ENCODE assay signal across 8 cellular contexts in the genomic region with DNA sequence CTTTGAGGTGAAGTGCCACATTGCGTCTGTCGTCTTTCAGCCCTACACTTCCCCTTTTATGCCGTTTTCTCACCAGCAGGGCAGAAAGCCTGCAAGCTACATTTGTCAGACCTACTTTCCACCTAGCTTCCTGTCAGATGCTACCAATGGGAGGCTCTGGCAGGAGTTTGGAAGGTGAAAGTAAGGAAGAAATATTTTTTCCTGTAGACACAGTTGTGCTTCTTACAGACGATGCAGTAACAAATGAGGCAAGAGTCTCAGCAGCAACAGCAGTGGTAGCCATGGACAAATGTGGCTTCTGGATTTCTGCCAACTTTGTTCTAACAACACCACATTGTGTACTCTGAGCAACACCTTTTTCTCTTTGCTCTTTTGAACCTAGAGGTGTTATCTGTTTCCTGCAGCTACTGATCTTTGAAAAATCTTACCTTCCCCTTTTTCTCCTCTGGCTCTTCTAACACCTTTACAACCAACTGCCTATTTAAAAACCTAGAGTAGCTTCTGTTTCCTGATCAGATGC.
DNase-seq lines count a peak whose midpoint lies in the region; ATAC-seq and TF ChIP-seq lines count a peak whose summit lies in the region.

No MANE protein-coding gene starts in this region.

- no peak overlapping the region for H3K4me3 ChIP-seq in coronary artery

- no peak for TF ChIP-seq CTCF in Calu3 (IDR thresholded peaks at IDR 0.05; ENCODE audit: unreplicated experiment)
- no peak for TF ChIP-seq CTCF in coronary artery (IDR thresholded peaks at IDR 0.05)

- intact Hi-C loops in Calu3 (cut with micrococcal nuclease; ENCODE audit: unreplicated experiment) (no loop called here), left colon (cut with DNase I, micrococcal nuclease) (no loop called here)

- no peak overlapping the region for H3K27ac ChIP-seq in coronary artery

- peaks cover 13% of the 10 kb centered on the region for H3K4me1 Mint-ChIP-seq in Calu3 (ENCODE audit: low read depth, unreplicated experiment)

- H3K9me3 Mint-ChIP-seq in Calu3 (ENCODE audit: low read depth, unreplicated experiment), result no peaks in the 10 kb centered on the region

- no peaks in the 10 kb centered on the region for H3K36me3 Mint-ChIP-seq in Calu3 (ENCODE audit: insufficient read depth, unreplicated experiment)

- no peaks in the 10 kb centered on the region for H3K27me3 Mint-ChIP-seq in Calu3 (ENCODE audit: unreplicated experiment)

- no peak overlapping the region for H3K27ac Mint-ChIP-seq in Calu3 (ENCODE audit: unreplicated experiment)

- BruUV-seq in Calu3 (replicated peaks; lab: Mats Ljungman, UMichigan), result no TSS peak

- ATAC-seq in GM19467 (IDR thresholded peaks at IDR 0.05; ENCODE audit: unreplicated experiment) (peak; percentile 68), HG03521 (IDR thresholded peaks at IDR 0.05; ENCODE audit: unreplicated experiment) (peak; percentile 86), left colon (peak; percentile 96)

- no peak overlapping the region for H3K4me3 Mint-ChIP-seq in Calu3 (ENCODE audit: low read depth, unreplicated experiment)

- DNase-seq in Calu3, result peak; percentile 6
- DNase-seq in activated CD4-positive, alpha-beta T cell treated with anti-CD3 and anti-CD28 coated beads for 4 hours, result peak; percentile 17 to 22
- DNase-seq in left colon, result peak; percentile 20 to 31
- DNase-seq in cerebellar nuclear complex (lab: John Stamatoyannopoulos, UW), result no peak
- no peak for DNase-seq in coronary artery (ENCODE audit: low spot score)
- DNase-seq in NCI-H510A (lab: John Stamatoyannopoulos, UW), result no peak

- CTCF ChIA-PET in Calu3 (lab: Charles Lee), result interaction anchor here (0.6 kb wide), 2 partner anchors 235 to 1065 kb away, joined by 3 read pairs; no protein-coding TSS in a partner anchor

Comparison
In these comparisons a context has a peak if more than half of its experiments do, and no peak if none do; other contexts are left out.
1. DNase-seq: peak in Calu3 (single experiment), activated CD4-positive, alpha-beta T cell treated with anti-CD3 and anti-CD28 coated beads for 4 hours (2 of 2) and left colon (2 of 2); none in cerebellar nuclear complex (0 of 2), coronary artery (single experiment) and NCI-H510A (single experiment).
2. Peak in every context shown above with its lines, with median percentiles within 50 percentile points of each other: ATAC-seq.